In the genomic region with DNA sequence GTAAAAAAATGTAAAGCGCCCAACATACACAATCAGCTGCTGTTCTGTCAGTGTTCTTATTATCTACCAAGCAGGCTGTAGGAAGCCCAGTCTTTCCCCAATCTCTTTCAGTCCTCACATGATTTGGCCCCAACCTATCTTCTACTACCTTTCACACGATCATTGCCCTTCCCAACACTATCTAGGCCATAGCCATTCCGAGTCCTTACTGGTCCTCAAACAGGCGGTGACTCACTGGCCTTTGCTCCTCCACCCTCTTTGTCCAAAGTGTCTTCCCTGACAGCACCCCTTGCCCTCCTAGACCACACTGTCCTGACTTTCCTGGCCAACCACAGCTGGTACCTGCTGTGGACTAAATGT, we compare ENCODE assay signal across 9 cellular contexts. TPM values are rescaled to one million over a fixed set of nuclear protein-coding genes. Genes with fewer than 3 reads are reported as not detected.
DNase-seq lines count a peak whose midpoint lies in the region; ATAC-seq, FAIRE-seq and TF ChIP-seq lines count a peak whose summit lies in the region.
"Had no signal": no experiment of that assay in that cellular context is flagged by ENCODE, and none has a peak within 500 bp of the region (broad histone marks: within the 10 kb centered on the region; RNA-seq: fewer than 3 reads in every experiment).

No MANE protein-coding gene starts in this region.

- intact Hi-C loops in HCT116 (cut with micrococcal nuclease), result no loop called here

- no peak for TF ChIP-seq RAD21 in HCT116 (IDR thresholded peaks at IDR 0.05; ENCODE audit: low read depth)

- 91% methylated on average over 4 of the region's 4 CpGs for WGBS in gastroesophageal sphincter (ENCODE audit: low coverage in 1 of 2), 2 donors
- WGBS in small intestine, 3 donors, result 55 to 86% (median 61%) methylated on average over 4 of the region's 4 CpGs

- CTCF ChIA-PET in HCT116 (lab: Charles Lee), result no interaction called here

- no peak for TF ChIP-seq EP300 in gastroesophageal sphincter (IDR thresholded peaks at IDR 0.05)

- H2AFZ ChIP-seq in HCT116 (ENCODE audit: low read depth, low read length, poor library complexity, severe bottlenecking), result peak overlapping the region; percentile 63

- no peaks in the 10 kb centered on the region for H3K27me3 ChIP-seq in HCT116 (ENCODE audit: insufficient read depth, low read length)
- H3K27me3 ChIP-seq in gastroesophageal sphincter, result no peaks in the 10 kb centered on the region
- H3K27me3 ChIP-seq in small intestine (ENCODE audit: control insufficient read depth in 2 of 2, insufficient read depth in 2 of 2, low read length in 2 of 2), result no peaks in the 10 kb centered on the region

- peak overlapping the region; percentile 84 for H3K4me3 ChIP-seq in HCT116 (replicated peaks in 1 of 2; ENCODE audit: low read depth in 1 of 2, low read length in 2 of 2)
- H3K4me3 ChIP-seq in WI38 (ENCODE audit: low read depth, low read length), result peak overlapping the region; percentile 98; the same call in 1 of the 2 replicates
- H3K4me3 ChIP-seq in gastroesophageal sphincter, result peak overlapping the region in 1 of 2 donors; percentile 91
- H3K4me3 ChIP-seq in small intestine (ENCODE audit: low read depth in 1 of 2, low read length in 2 of 2), result no peak overlapping the region

- H3K9me3 ChIP-seq in HCT116 (ENCODE audit: control insufficient read depth in 1 of 2, insufficient read depth in 1 of 2, low read depth in 1 of 2, low read length in 2 of 2), result no peaks in the 10 kb centered on the region
- no peaks in the 10 kb centered on the region for H3K9me3 ChIP-seq in gastroesophageal sphincter
- no peaks in the 10 kb centered on the region for H3K9me3 ChIP-seq in small intestine (ENCODE audit: control insufficient read depth, low read depth)

- ATAC-seq in HCT116 (no peak), gastroesophageal sphincter (no peak)

- peaks cover 22 to 43% of the 10 kb centered on the region in 2 experiments for H3K4me1 ChIP-seq in HCT116 (ENCODE audit: control insufficient read depth in 1 of 2, insufficient read depth in 2 of 2, low read length in 2 of 2)
- H3K4me1 ChIP-seq in gastroesophageal sphincter, result peaks cover 0 to 45% (median 14%) of the 10 kb centered on the region in 3 donors
- H3K4me1 ChIP-seq in small intestine (ENCODE audit: control insufficient read depth in 2 of 2, insufficient read depth in 1 of 2, low read depth in 1 of 2, low read length in 1 of 2), result peaks cover 0 to 10% of the 10 kb centered on the region in 2 donors

- no peak for TF ChIP-seq POLR2A in HCT116 (IDR thresholded peaks at IDR 0.05; ENCODE audit: borderline replicate concordance, extremely low read depth, insufficient read depth, insufficient read length)
- TF ChIP-seq POLR2A in gastroesophageal sphincter (IDR thresholded peaks at IDR 0.05), result no peak

- FAIRE-seq in small intestine (lab: Jason Lieb, UNC), result no peak

- peaks cover 27% of the 10 kb centered on the region for H3K79me2 ChIP-seq in HCT116 (ENCODE audit: insufficient read depth, low read length)

- H3K4me2 ChIP-seq in HCT116 (ENCODE audit: low read length), result peak overlapping the region; percentile 92

- RAD21 ChIA-PET in HCT116 (lab: Charles Lee; ENCODE audit: low non-redundant PET in 1 of 2, low total read pairs in 2 of 2, uncharacterized antibody in 2 of 2, unreplicated experiment in 2 of 2), result no interaction called here

- H4K20me1 ChIP-seq in HCT116 (ENCODE audit: insufficient read depth), result no peaks in the 10 kb centered on the region

- POLR2A ChIA-PET in HCT116 (lab: Charles Lee), result interaction anchor here (1.8 kb wide), 1 partner anchor 65 kb away, joined by 6 read pairs; no protein-coding TSS in a partner anchor

- no TSS peak for BruUV-seq in HCT116 (replicated peaks; lab: Mats Ljungman, UMichigan)

- H3K27ac ChIP-seq in HCT116 (ENCODE audit: low read depth, low read length), result peak overlapping the region; percentile 66
- peak overlapping the region; percentile 87 to 94 (median 91) for H3K27ac ChIP-seq in gastroesophageal sphincter
- H3K27ac ChIP-seq in small intestine (ENCODE audit: low read depth in 1 of 2, low read length in 1 of 2), result peak overlapping the region; percentile 79 to 96

- H3K9me2 ChIP-seq in HCT116 (ENCODE audit: insufficient read depth), result no peaks in the 10 kb centered on the region

- no peaks in the 10 kb centered on the region for H3K36me3 ChIP-seq in HCT116 (ENCODE audit: control insufficient read depth in 1 of 2, insufficient read depth in 2 of 2, low read length in 2 of 2)
- peaks cover 0 to 10% of the 10 kb centered on the region in 2 donors for H3K36me3 ChIP-seq in gastroesophageal sphincter
- H3K36me3 ChIP-seq in small intestine (ENCODE audit: control insufficient read depth in 2 of 2, insufficient read depth in 2 of 2, low read length in 2 of 2), result no peaks in the 10 kb centered on the region

- peak overlapping the region; percentile 93 for H3K9ac ChIP-seq in HCT116 (ENCODE audit: low read length)

- TF ChIP-seq CTCF in HCT116 (IDR thresholded peaks at IDR 0.05 in 2 of 3, conservative IDR thresholded peaks at IDR 0.05 in 1 of 3; ENCODE audit: borderline replicate concordance in 1 of 3, insufficient read depth in 1 of 3, low read depth in 2 of 3, low read length in 2 of 3) (no peak), WI38 (IDR thresholded peaks at IDR 0.05; ENCODE audit: low read depth, low read length) (no peak), gastroesophageal sphincter (IDR thresholded peaks at IDR 0.05) (no peak)

- DNase-seq in HCT116 (ENCODE audit: low read depth, low spot score) (no peak), small intestine (peak; percentile 67), SHP77 treated with DMSO at 0.1 percent for 48 hours (lab: John Stamatoyannopoulos, UW) (no peak), NCI-H748 (lab: John Stamatoyannopoulos, UW; ENCODE audit: unreplicated experiment) (no peak), NCI-H510A (lab: John Stamatoyannopoulos, UW) (no peak), globus pallidus (ENCODE audit: low spot score) (no peak)
- DNase-seq: hippocampal formation had no signal

TF ChIP-seq in HCT116, 20 proteins besides CTCF, POLR2A, EP300 and RAD21:
- TF ChIP-seq CEBPB (IDR thresholded peaks at IDR 0.05; ENCODE audit: low read depth) (no peak), FOSL1 (IDR thresholded peaks at IDR 0.05; ENCODE audit: low read depth) (no peak), EZH2 (IDR thresholded peaks at IDR 0.05) (no peak), MAX (IDR thresholded peaks at IDR 0.05) (no peak), YY1 (IDR thresholded peaks at IDR 0.05; ENCODE audit: extremely low read depth, insufficient replicate concordance, low read depth, low read length) (no peak), ZNF274 (IDR thresholded peaks at IDR 0.05; ENCODE audit: low read depth, low read length) (no peak), TCF7L2 (IDR thresholded peaks at IDR 0.05; ENCODE audit: borderline replicate concordance, extremely low read depth, insufficient read depth, insufficient read length) (no peak), ZFX (IDR thresholded peaks at IDR 0.05) (no peak), SP1 (IDR thresholded peaks at IDR 0.05; ENCODE audit: low read depth) (no peak), REST (IDR thresholded peaks at IDR 0.05; ENCODE audit: low read depth) (no peak), ELF1 (IDR thresholded peaks at IDR 0.05; ENCODE audit: borderline replicate concordance, low read depth) (no peak), CBX3 (IDR thresholded peaks at IDR 0.05; ENCODE audit: low read depth) (no peak)
- TF ChIP-seq, protein P1, sequence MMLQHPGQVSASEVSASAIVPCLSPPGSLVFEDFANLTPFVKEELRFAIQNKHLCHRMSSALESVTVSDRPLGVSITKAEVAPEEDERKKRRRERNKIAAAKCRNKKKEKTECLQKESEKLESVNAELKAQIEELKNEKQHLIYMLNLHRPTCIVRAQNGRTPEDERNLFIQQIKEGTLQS (IDR thresholded peaks at IDR 0.05), result no peak

RNA-seq across cellular contexts. Expression of gene RFT1, which starts 0.9 kb away (rescaled TPM):
- total RNA-seq in HCT116 (2021; ENCODE audit: unreplicated experiment) (33.6 TPM), gastroesophageal sphincter (1 to 10 TPM; 6.5 to 7.6 (median 7.2) TPM)
- polyA plus RNA-seq in HCT116 (2012), result 25.1 and 33.3 TPM in 2 replicates
- 10 to 100 TPM in 1 of 3 donors, 1 to 10 TPM in 2; 1.3 to 17.2 (median 1.9) TPM for polyA plus RNA-seq in small intestine

RNA-seq across cellular contexts. Expression of gene PRKCD, which starts 29.9 kb away (rescaled TPM):
- total RNA-seq in HCT116 (2021; ENCODE audit: unreplicated experiment) (34.4 TPM), gastroesophageal sphincter (10 to 100 TPM in 1 of 4 donors, 1 to 10 TPM in 3; 5.5 to 10.1 (median 7.6) TPM)
- polyA plus RNA-seq in HCT116 (2012), result 34.6 and 38.9 TPM in 2 replicates
- 100 to 1,000 TPM in 1 of 3 donors, 10 to 100 TPM in 2; 28.9 to 150 (median 99.7) TPM for polyA plus RNA-seq in small intestine

Comparison
In these comparisons a context has a peak if more than half of its experiments do, and no peak if none do; other contexts are left out.
1. H3K4me3 ChIP-seq: peak in HCT116 (2 of 2) and WI38 (single experiment); none in small intestine (0 of 2).
2. Peak in every context shown above with its lines, with median percentiles within 50 percentile points of each other: H3K27ac ChIP-seq.